In the genomic region with DNA sequence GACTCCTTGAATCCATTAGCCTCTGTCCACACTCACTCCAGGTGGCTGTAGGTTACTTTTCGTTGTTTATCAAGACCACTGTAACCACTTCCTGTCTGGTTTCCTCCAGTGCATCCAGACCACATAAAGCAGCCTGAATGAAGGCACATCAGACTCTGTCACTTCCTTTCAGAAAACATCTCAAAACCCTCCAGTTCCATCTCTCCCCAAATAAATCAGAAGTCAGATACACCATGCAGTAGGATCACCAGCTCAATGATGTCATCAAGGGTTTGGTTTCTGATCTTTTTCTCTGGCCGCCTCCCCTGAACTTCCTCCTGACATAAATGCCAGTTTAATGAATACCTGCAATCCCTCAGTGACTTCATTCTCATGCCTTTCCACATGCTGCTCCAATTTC, we compare ENCODE assay signal across 12 cellular contexts.
DNase-seq lines count a peak whose midpoint lies in the region; ATAC-seq and TF ChIP-seq lines count a peak whose summit lies in the region.
"Had no signal": no experiment of that assay in that cellular context is flagged by ENCODE, and none has a peak within 500 bp of the region (broad histone marks: within the 10 kb centered on the region; RNA-seq: fewer than 3 reads in every experiment).

No MANE protein-coding gene starts in this region.

- H3K4me1 Mint-ChIP-seq in immature natural killer cell (peaks cover 9 to 20% of the 10 kb centered on the region in 2 donors), nephron progenitor cell (peaks cover 8% of the 10 kb centered on the region)
- peaks cover 12% of the 10 kb centered on the region for H3K4me1 Mint-ChIP-seq in CD4-positive, alpha-beta T cell (ENCODE audit: low read depth)

- TF ChIP-seq CTCF in nephron progenitor cell (IDR thresholded peaks at IDR 0.05): no peak
- no peak for TF ChIP-seq CTCF in CD4-positive, alpha-beta T cell (IDR thresholded peaks at IDR 0.05)
- no peak for TF ChIP-seq CTCF in omental fat pad (IDR thresholded peaks at IDR 0.05)

- CTCF ChIA-PET in CD4-positive, alpha-beta T cell (lab: Charles Lee): no interaction called here

- H3K4me3 Mint-ChIP-seq in immature natural killer cell: peak overlapping the region in 3 of 5 donors; percentile 11 to 36 (median 15)
- no peak overlapping the region for H3K4me3 Mint-ChIP-seq in nephron progenitor cell
- H3K4me3 Mint-ChIP-seq in CD4-positive, alpha-beta T cell: no peak overlapping the region

- ATAC-seq in GM18519 (IDR thresholded peaks at IDR 0.05; ENCODE audit: low FRiP score, unreplicated experiment) (peak; percentile 78), GM21576 (IDR thresholded peaks at IDR 0.05; ENCODE audit: unreplicated experiment) (peak; percentile 84), HG03469 (IDR thresholded peaks at IDR 0.05; ENCODE audit: unreplicated experiment) (peak; percentile 56), omental fat pad (ENCODE audit: low FRiP score) (no peak)
- ATAC-seq in CD4-positive, alpha-beta T cell (ENCODE audit: poor library complexity): no peak
- ATAC-seq: body of pancreas, lower lobe of right lung had no signal

- intact Hi-C loops in CD4-positive, alpha-beta T cell (cut with DNase I, micrococcal nuclease): no loop called here

- no peaks in the 10 kb centered on the region for H3K27me3 ChIP-seq in CD4-positive, alpha-beta T cell (ENCODE audit: control insufficient read depth, insufficient read depth, low read length)
- H3K27me3 ChIP-seq: body of pancreas had no signal

- H3K27me3 Mint-ChIP-seq in immature natural killer cell (ENCODE audit: low read depth in 3 of 3) (peaks cover 0 to 3% (median 0%) of the 10 kb centered on the region in 3 donors), nephron progenitor cell (ENCODE audit: low read depth, poor library complexity) (peaks cover 3% of the 10 kb centered on the region)
- no peaks in the 10 kb centered on the region for H3K27me3 Mint-ChIP-seq in CD4-positive, alpha-beta T cell

- POLR2A ChIA-PET in CD4-positive, alpha-beta T cell (lab: Charles Lee): no interaction called here

- H3K9me3 Mint-ChIP-seq in immature natural killer cell (peaks cover 0 to 2% (median 0%) of the 10 kb centered on the region in 6 donors), nephron progenitor cell (peaks cover 3% of the 10 kb centered on the region)
- H3K9me3 Mint-ChIP-seq in CD4-positive, alpha-beta T cell: no peaks in the 10 kb centered on the region

- H3K36me3 Mint-ChIP-seq in immature natural killer cell: no peaks in the 10 kb centered on the region
- H3K36me3 Mint-ChIP-seq in nephron progenitor cell (ENCODE audit: low read depth): no peaks in the 10 kb centered on the region
- no peaks in the 10 kb centered on the region for H3K36me3 Mint-ChIP-seq in CD4-positive, alpha-beta T cell (ENCODE audit: low read depth)

- no peak overlapping the region for H3K27ac ChIP-seq in CD4-positive, alpha-beta T cell (ENCODE audit: low read depth, low read length)
- H3K27ac ChIP-seq: body of pancreas, lower lobe of right lung had no signal

- DNase-seq in immature natural killer cell: peak; percentile 25 to 47 (median 39)
- DNase-seq in nephron progenitor cell: no peak
- DNase-seq in CD4-positive, alpha-beta T cell: no peak
- no peak for DNase-seq in DMS153 treated with DMSO at 0.1 percent for 48 hours (lab: John Stamatoyannopoulos, UW; ENCODE audit: unreplicated experiment)
- DNase-seq in omental fat pad (ENCODE audit: low spot score): no peak
- DNase-seq: activated CD4-positive, alpha-beta T cell treated with anti-CD3 and anti-CD28 coated beads, Interleukin-2, amount 50 U/mL, for 48 hours; body of pancreas; lower lobe of right lung; NCI-H1436 treated with DMSO at 0.1 percent for 48 hours had no signal

- H3K9me3 ChIP-seq in CD4-positive, alpha-beta T cell (ENCODE audit: control insufficient read depth, low read length): no peaks in the 10 kb centered on the region
- H3K9me3 ChIP-seq: body of pancreas, lower lobe of right lung had no signal

- H3K27ac Mint-ChIP-seq in immature natural killer cell (peak overlapping the region in 2 of 6 donors; percentile 3 to 42), nephron progenitor cell (no peak overlapping the region)
- H3K27ac Mint-ChIP-seq in CD4-positive, alpha-beta T cell: no peak overlapping the region

Comparison
In these comparisons a context has a peak if more than half of its experiments do, and no peak if none do; other contexts are left out.
1. ATAC-seq: peak in GM18519 (single experiment), GM21576 (single experiment) and HG03469 (single experiment); none in CD4-positive, alpha-beta T cell (single experiment) and omental fat pad (single experiment).
2. DNase-seq: peak in immature natural killer cell (3 of 3); none in nephron progenitor cell (single experiment), CD4-positive, alpha-beta T cell (0 of 10), DMS153 treated with DMSO at 0.1 percent for 48 hours (single experiment) and omental fat pad (single experiment).
3. H3K4me3 Mint-ChIP-seq: peak in immature natural killer cell (3 of 5); none in nephron progenitor cell (single experiment) and CD4-positive, alpha-beta T cell (single experiment).